ENCODE assay signal across 14 cellular contexts in genomic region chr6:76275746-76276145, GRCh38.
A peak's percentile ranks its signal among the peaks of the same experiment; 100 is the strongest.
DNase-seq lines count a peak whose midpoint lies in the region; ATAC-seq and TF ChIP-seq lines count a peak whose summit lies in the region.
"Had no signal": no experiment of that assay in that cellular context is flagged by ENCODE, and none has a peak within 500 bp of the region (broad histone marks: within the 10 kb centered on the region; RNA-seq: fewer than 3 reads in every experiment).

No MANE protein-coding gene starts in this region.

- no peaks in the 10 kb centered on the region for H3K36me3 ChIP-seq in Caco-2 (ENCODE audit: control insufficient read depth, insufficient read depth, low read length)
- H3K36me3 ChIP-seq in left lung, result no peaks in the 10 kb centered on the region
- H3K36me3 ChIP-seq: stomach, vagina had no signal

- no TSS peak for BruUV-seq in Caco-2 (replicated peaks; lab: Mats Ljungman, UMichigan)

- TF ChIP-seq CTCF in Caco-2 (IDR thresholded peaks at IDR 0.05; ENCODE audit: insufficient read depth in 1 of 2, low read depth in 1 of 2, low read length in 1 of 2, severe bottlenecking in 1 of 2, unreplicated experiment in 1 of 2), result peak; percentile 2 to 39
- peak; percentile 10 for TF ChIP-seq CTCF in GM12873 (IDR thresholded peaks at IDR 0.05; ENCODE audit: insufficient read depth, low read depth, low read length, missing control alignments)
- TF ChIP-seq CTCF in WTC11 (IDR thresholded peaks at IDR 0.05), result no peak
- no peak for TF ChIP-seq CTCF in left lung (IDR thresholded peaks at IDR 0.05)
- no peak for TF ChIP-seq CTCF in nephron progenitor cell (IDR thresholded peaks at IDR 0.05)

- DNase-seq in Caco-2, result peak in 1 of 2 experiments; percentile 13
- DNase-seq in NCI-H2081 (lab: John Stamatoyannopoulos, UW), result peak; percentile 19 to 26
- DNase-seq in WTC11 (ENCODE audit: low spot score), result no peak
- DNase-seq in left lung, result no peak
- DNase-seq in nephron progenitor cell, result no peak
- DNase-seq in NK-92 treated with Interleukin-12 subunit alpha and Interleukin-12 subunit beta, amount 100 ng/mL, for 24 hours (lab: John Stamatoyannopoulos, UW), result no peak
- DNase-seq: activated CD4-positive, alpha-beta memory T cell treated with anti-CD3 and anti-CD28 coated beads, Interleukin-2, amount 10 ng/mL, durations not matched to agents 7 days and 5 days; activated effector memory CD4-positive, alpha-beta T cell treated with anti-CD3 and anti-CD28 coated beads, Interleukin-2, amount 50 U/mL, for 16 hours; dorsolateral prefrontal cortex; stomach had no signal

- no peak overlapping the region for H3K4me3 ChIP-seq in Caco-2 (ENCODE audit: low read depth, low read length)
- H3K4me3 ChIP-seq in left lung, result no peak overlapping the region
- H3K4me3 ChIP-seq: dorsolateral prefrontal cortex, stomach, vagina had no signal

- H3K36me3 Mint-ChIP-seq in Caco-2 (ENCODE audit: insufficient read depth, unreplicated experiment) (no peaks in the 10 kb centered on the region), WTC11 (no peaks in the 10 kb centered on the region), nephron progenitor cell (ENCODE audit: low read depth) (no peaks in the 10 kb centered on the region)
- H3K36me3 Mint-ChIP-seq: IgD-negative memory B cell had no signal

- H3K27ac ChIP-seq in left lung, result no peak overlapping the region
- H3K27ac ChIP-seq: dorsolateral prefrontal cortex, stomach, vagina had no signal

- no peaks in the 10 kb centered on the region for H3K9me3 ChIP-seq in Caco-2
- H3K9me3 ChIP-seq in left lung, result peaks cover 0 to 39% of the 10 kb centered on the region in 2 donors
- H3K9me3 ChIP-seq: vagina had no signal

- H3K4me1 ChIP-seq in Caco-2 (no peaks in the 10 kb centered on the region), left lung (no peaks in the 10 kb centered on the region)
- H3K4me1 ChIP-seq: stomach, vagina had no signal

- H3K27ac Mint-ChIP-seq in Caco-2 (ENCODE audit: unreplicated experiment), result no peak overlapping the region
- H3K27ac Mint-ChIP-seq in WTC11, result no peak overlapping the region
- no peak overlapping the region for H3K27ac Mint-ChIP-seq in nephron progenitor cell
- H3K27ac Mint-ChIP-seq: activated CD4-positive, alpha-beta memory T cell treated with anti-CD3 and anti-CD28 coated beads, Interleukin-2, amount 10 ng/mL, durations not matched to agents 7 days and 5 days; IgD-negative memory B cell had no signal

- intact Hi-C loops in Caco-2 (cut with micrococcal nuclease; ENCODE audit: unreplicated experiment), result loop anchor here (1.0 kb wide), 1 partner anchor 76 kb away; no protein-coding TSS in a partner anchor
- intact Hi-C loops in left lung (cut with DNase I), result no loop called here

- H3K27me3 ChIP-seq in Caco-2 (replicated peaks; ENCODE audit: control insufficient read depth, insufficient read depth, low read length), result no peaks in the 10 kb centered on the region
- H3K27me3 ChIP-seq in left lung, result no peaks in the 10 kb centered on the region
- H3K27me3 ChIP-seq: dorsolateral prefrontal cortex, stomach, vagina had no signal

- H3K9me3 Mint-ChIP-seq in Caco-2 (ENCODE audit: unreplicated experiment) (peaks cover 11% of the 10 kb centered on the region), WTC11 (peaks cover 31% of the 10 kb centered on the region), nephron progenitor cell (peaks cover 37% of the 10 kb centered on the region)

- peak; percentile 100 for ATAC-seq in WTC11
- no peak for ATAC-seq in left lung
- ATAC-seq in HG02852 (IDR thresholded peaks at IDR 0.05; ENCODE audit: unreplicated experiment), result no peak

- H3K4me3 Mint-ChIP-seq in Caco-2 (ENCODE audit: unreplicated experiment) (no peak overlapping the region), WTC11 (no peak overlapping the region), nephron progenitor cell (no peak overlapping the region)
- H3K4me3 Mint-ChIP-seq: activated CD4-positive, alpha-beta memory T cell treated with anti-CD3 and anti-CD28 coated beads, Interleukin-2, amount 10 ng/mL, durations not matched to agents 7 days and 5 days; IgD-negative memory B cell had no signal

- H3K27me3 Mint-ChIP-seq in Caco-2 (ENCODE audit: insufficient read depth, unreplicated experiment) (no peaks in the 10 kb centered on the region), WTC11 (ENCODE audit: low read depth) (no peaks in the 10 kb centered on the region), nephron progenitor cell (ENCODE audit: low read depth, poor library complexity) (no peaks in the 10 kb centered on the region)
- H3K27me3 Mint-ChIP-seq: activated CD4-positive, alpha-beta memory T cell treated with anti-CD3 and anti-CD28 coated beads, Interleukin-2, amount 10 ng/mL, durations not matched to agents 7 days and 5 days; IgD-negative memory B cell had no signal

- CTCF ChIA-PET in Caco-2 (lab: Charles Lee) (no interaction called here), WTC11 (lab: Charles Lee) (interaction anchor here (0.9 to 1.2 kb wide), 5 partner anchors 28 to 601 kb away, joined by 3 to 5 read pairs (median 3); no protein-coding TSS in a partner anchor)

- POLR2A ChIA-PET in Caco-2 (lab: Charles Lee), result no interaction called here
- POLR2A ChIA-PET in WTC11 (lab: Charles Lee), result no interaction called here

- H3K4me1 Mint-ChIP-seq in Caco-2 (ENCODE audit: low read depth, unreplicated experiment), result no peaks in the 10 kb centered on the region
- no peaks in the 10 kb centered on the region for H3K4me1 Mint-ChIP-seq in WTC11
- H3K4me1 Mint-ChIP-seq in nephron progenitor cell, result no peaks in the 10 kb centered on the region
- H3K4me1 Mint-ChIP-seq: activated CD4-positive, alpha-beta memory T cell treated with anti-CD3 and anti-CD28 coated beads, Interleukin-2, amount 10 ng/mL, durations not matched to agents 7 days and 5 days; IgD-negative memory B cell had no signal

TF ChIP-seq in WTC11, 78 proteins besides CTCF, POLR2A, EP300 and RAD21 (continues in another document):
- TF ChIP-seq TCF7 (CRISPR knock-in tag; IDR thresholded peaks at IDR 0.05; ENCODE audit: low read depth), result no peak
- TF ChIP-seq, protein P1, sequence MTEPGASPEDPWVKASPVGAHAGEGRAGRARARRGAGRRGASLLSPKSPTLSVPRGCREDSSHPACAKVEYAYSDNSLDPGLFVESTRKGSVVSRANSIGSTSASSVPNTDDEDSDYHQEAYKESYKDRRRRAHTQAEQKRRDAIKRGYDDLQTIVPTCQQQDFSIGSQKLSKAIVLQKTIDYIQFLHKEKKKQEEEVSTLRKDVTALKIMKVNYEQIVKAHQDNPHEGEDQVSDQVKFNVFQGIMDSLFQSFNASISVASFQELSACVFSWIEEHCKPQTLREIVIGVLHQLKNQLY (CRISPR knock-in tag; IDR thresholded peaks at IDR 0.05), result no peak
- no peak for TF ChIP-seq OVOL2 (CRISPR knock-in tag; IDR thresholded peaks at IDR 0.05; ENCODE audit: borderline replicate concordance)
- no peak for TF ChIP-seq RELA (CRISPR knock-in tag; IDR thresholded peaks at IDR 0.05; ENCODE audit: borderline replicate concordance)
- no peak for TF ChIP-seq TP53 (CRISPR knock-in tag; IDR thresholded peaks at IDR 0.05)
- TF ChIP-seq ATF6 (CRISPR knock-in tag; IDR thresholded peaks at IDR 0.05), result no peak
- no peak for TF ChIP-seq JAZF1 (CRISPR knock-in tag; IDR thresholded peaks at IDR 0.05)
- TF ChIP-seq SMAD4 (CRISPR knock-in tag; IDR thresholded peaks at IDR 0.05), result no peak
- TF ChIP-seq FOXP1 (CRISPR knock-in tag; IDR thresholded peaks at IDR 0.05; ENCODE audit: borderline replicate concordance), result no peak
- no peak for TF ChIP-seq NR3C1 (CRISPR knock-in tag; conservative IDR thresholded peaks at IDR 0.05; ENCODE audit: low read depth)
- TF ChIP-seq, protein P2, sequence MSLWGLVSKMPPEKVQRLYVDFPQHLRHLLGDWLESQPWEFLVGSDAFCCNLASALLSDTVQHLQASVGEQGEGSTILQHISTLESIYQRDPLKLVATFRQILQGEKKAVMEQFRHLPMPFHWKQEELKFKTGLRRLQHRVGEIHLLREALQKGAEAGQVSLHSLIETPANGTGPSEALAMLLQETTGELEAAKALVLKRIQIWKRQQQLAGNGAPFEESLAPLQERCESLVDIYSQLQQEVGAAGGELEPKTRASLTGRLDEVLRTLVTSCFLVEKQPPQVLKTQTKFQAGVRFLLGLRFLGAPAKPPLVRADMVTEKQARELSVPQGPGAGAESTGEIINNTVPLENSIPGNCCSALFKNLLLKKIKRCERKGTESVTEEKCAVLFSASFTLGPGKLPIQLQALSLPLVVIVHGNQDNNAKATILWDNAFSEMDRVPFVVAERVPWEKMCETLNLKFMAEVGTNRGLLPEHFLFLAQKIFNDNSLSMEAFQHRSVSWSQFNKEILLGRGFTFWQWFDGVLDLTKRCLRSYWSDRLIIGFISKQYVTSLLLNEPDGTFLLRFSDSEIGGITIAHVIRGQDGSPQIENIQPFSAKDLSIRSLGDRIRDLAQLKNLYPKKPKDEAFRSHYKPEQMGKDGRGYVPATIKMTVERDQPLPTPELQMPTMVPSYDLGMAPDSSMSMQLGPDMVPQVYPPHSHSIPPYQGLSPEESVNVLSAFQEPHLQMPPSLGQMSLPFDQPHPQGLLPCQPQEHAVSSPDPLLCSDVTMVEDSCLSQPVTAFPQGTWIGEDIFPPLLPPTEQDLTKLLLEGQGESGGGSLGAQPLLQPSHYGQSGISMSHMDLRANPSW (CRISPR knock-in tag; conservative IDR thresholded peaks at IDR 0.05; ENCODE audit: low read depth), result no peak

Comparison
In these comparisons a context has a peak if more than half of its experiments do, and no peak if none do; other contexts are left out.
1. DNase-seq: peak in NCI-H2081 (2 of 2); none in WTC11 (single experiment), left lung (0 of 2), nephron progenitor cell (single experiment) and NK-92 treated with Interleukin-12 subunit alpha and Interleukin-12 subunit beta, amount 100 ng/mL, for 24 hours (single experiment).
2. CTCF ChIP-seq: peak in Caco-2 (2 of 2) and GM12873 (single experiment); none in WTC11 (single experiment), left lung (0 of 2) and nephron progenitor cell (single experiment).